Comparison of ENCODE assay signal across 22 cellular contexts in the genomic region with DNA sequence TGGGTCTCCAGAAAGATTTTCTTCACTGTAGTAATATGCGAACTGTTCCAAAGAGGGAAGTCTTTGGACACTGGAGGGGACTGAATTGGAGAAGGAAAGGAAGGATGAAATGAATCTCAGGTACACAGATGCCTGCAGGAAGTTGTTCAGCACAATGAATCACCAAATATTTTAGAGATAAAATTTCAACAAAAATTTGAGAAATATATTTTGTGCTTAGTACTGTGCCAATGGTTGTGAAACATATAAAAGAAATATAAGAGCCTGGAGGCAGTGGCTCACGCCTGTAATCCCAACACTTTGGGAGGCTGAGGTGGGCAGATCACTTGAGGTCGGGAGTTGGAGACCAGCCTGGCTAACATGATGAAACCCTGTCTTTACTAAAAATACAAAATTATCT.
"Had no signal": no experiment of that assay in that cellular context is flagged by ENCODE, and none has a peak within 500 bp of the region (broad histone marks: within the 10 kb centered on the region; RNA-seq: fewer than 3 reads in every experiment).

No MANE protein-coding gene starts in this region.

- H3K27me3 Mint-ChIP-seq: activated CD4-positive, alpha-beta T cell treated with anti-CD3 and anti-CD28 coated beads, Interleukin-2, amount 10 ng/mL, durations not matched to agents 7 days and 5 days; memory B cell had no signal

- H3K27me3 ChIP-seq: esophagus muscularis mucosa, heart right ventricle, neutrophil, upper lobe of right lung had no signal

- H3K9me3 ChIP-seq: esophagus muscularis mucosa, heart right ventricle, neutrophil, thoracic aorta, upper lobe of right lung had no signal

- H3K4me1 ChIP-seq: parathyroid adenoma had no signal

- ATAC-seq: activated CD4-positive, CD25-positive, alpha-beta regulatory T cell treated with anti-CD3 and anti-CD28 coated beads, Interleukin-2, amount 50 U/mL, for 24 hours; activated CD8-positive, alpha-beta T cell treated with anti-CD3 and anti-CD28 coated beads, Interleukin-2, amount 10 ng/mL, durations not matched to agents 7 days and 5 days; heart right ventricle; left ventricle myocardium superior; sciatic nerve; stimulated activated effector memory CD8-positive, alpha-beta T cell treated with anti-CD3 and anti-CD28 coated beads, Interleukin-12 subunit alpha, Interleukin-12 subunit beta, amount 100 ng/mL, for 72 hours; upper lobe of right lung had no signal

- H2AFZ ChIP-seq: parathyroid adenoma had no signal

- H3K27ac Mint-ChIP-seq: activated CD8-positive, alpha-beta T cell treated with anti-CD3 and anti-CD28 coated beads, Interleukin-2, amount 10 ng/mL, durations not matched to agents 7 days and 5 days; memory B cell; stimulated activated effector memory CD8-positive, alpha-beta T cell treated with anti-CD3 and anti-CD28 coated beads, Interleukin-12 subunit alpha, Interleukin-12 subunit beta, amount 100 ng/mL, for 72 hours had no signal

- H3K9ac ChIP-seq: parathyroid adenoma had no signal

- H3K27ac ChIP-seq: coronary artery, esophagus muscularis mucosa, heart right ventricle, neutrophil, parathyroid adenoma, thoracic aorta, upper lobe of right lung had no signal

- H3K4me3 Mint-ChIP-seq: activated CD4-positive, alpha-beta T cell treated with anti-CD3 and anti-CD28 coated beads, Interleukin-2, amount 10 ng/mL, durations not matched to agents 7 days and 5 days; activated CD8-positive, alpha-beta T cell treated with anti-CD3 and anti-CD28 coated beads, Interleukin-2, amount 10 ng/mL, durations not matched to agents 7 days and 5 days; memory B cell; stimulated activated effector memory CD8-positive, alpha-beta T cell treated with anti-CD3 and anti-CD28 coated beads, Interleukin-12 subunit alpha, Interleukin-12 subunit beta, amount 100 ng/mL, for 72 hours had no signal

- H3K9me3 Mint-ChIP-seq: activated CD4-positive, alpha-beta T cell treated with anti-CD3 and anti-CD28 coated beads, Interleukin-2, amount 10 ng/mL, durations not matched to agents 7 days and 5 days; memory B cell; stimulated activated effector memory CD8-positive, alpha-beta T cell treated with anti-CD3 and anti-CD28 coated beads, Interleukin-12 subunit alpha, Interleukin-12 subunit beta, amount 100 ng/mL, for 72 hours had no signal

- H3K4me3 ChIP-seq: coronary artery, esophagus muscularis mucosa, heart right ventricle, thoracic aorta, upper lobe of right lung had no signal

- DNase-seq: activated CD4-positive, alpha-beta T cell treated with anti-CD3 and anti-CD28 coated beads, Interleukin-2, amount 10 ng/mL, durations not matched to agents 7 days and 5 days; activated CD8-positive, alpha-beta memory T cell treated with anti-CD3 and anti-CD28 coated beads, Interleukin-2, amount 50 U/mL, for 48 hours; activated CD8-positive, alpha-beta T cell treated with anti-CD3 and anti-CD28 coated beads, Interleukin-2, amount 10 ng/mL, durations not matched to agents 7 days and 5 days; activated effector memory CD4-positive, alpha-beta T cell treated with anti-CD3 and anti-CD28 coated beads, Interleukin-2, amount 50 U/mL, for 16 hours; activated naive CD4-positive, alpha-beta T cell treated with anti-CD3 and anti-CD28 coated beads, Interleukin-2, amount 50 U/mL, for 16 hours; activated T-cell treated with anti-CD3 and anti-CD28 coated beads, Interleukin-2, amount 50 U/mL, for 48 hours; amniotic stem cell; central memory CD4-positive, alpha-beta T cell; heart right ventricle; kidney glomerular epithelial cell; left ventricle myocardium superior; stimulated activated CD4-positive, alpha-beta T cell treated with anti-CD3 and anti-CD28 coated beads, Interleukin-4, amount 100 ng/mL, for 24 hours; upper lobe of right lung had no signal
